In the genomic region with DNA sequence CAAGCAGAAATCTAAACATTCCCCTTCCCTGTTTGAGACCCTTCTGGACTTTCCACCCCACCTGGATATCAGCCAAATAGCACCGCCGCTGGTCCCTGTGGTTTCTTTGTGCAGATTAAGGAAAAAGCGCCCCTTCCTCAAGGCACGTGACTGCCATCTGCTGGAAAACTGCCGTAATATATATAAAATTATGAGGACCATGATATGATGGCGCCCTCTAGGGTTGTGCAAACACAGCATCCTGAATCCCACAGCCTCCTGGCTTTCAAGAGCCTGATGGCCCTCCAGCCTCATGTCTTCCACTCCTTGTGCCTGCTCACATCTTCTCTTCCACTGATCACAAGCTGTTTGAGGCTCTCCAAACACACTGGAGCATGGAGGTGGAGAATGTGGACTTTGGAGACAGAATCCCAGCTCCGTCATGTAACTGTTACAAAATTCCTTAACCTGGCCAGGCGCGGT, we compare ENCODE assay signal across 8 cellular contexts.
DNase-seq lines count a peak whose midpoint lies in the region; ATAC-seq and TF ChIP-seq lines count a peak whose summit lies in the region.

No MANE protein-coding gene starts in this region.

- H3K4me3 ChIP-seq in Caco-2 (ENCODE audit: low read depth, low read length) (no peak overlapping the region), HL-60 (replicated peaks; ENCODE audit: insufficient read depth, low read length) (no peak overlapping the region), NT2/D1 (ENCODE audit: insufficient read length, low read depth) (no peak overlapping the region)

- H3K9me3 Mint-ChIP-seq in Caco-2 (ENCODE audit: unreplicated experiment): no peaks in the 10 kb centered on the region
- H3K9me3 Mint-ChIP-seq in activated naive CD8-positive, alpha-beta T cell (ENCODE audit: low read depth): no peaks in the 10 kb centered on the region
- no peaks in the 10 kb centered on the region for H3K9me3 Mint-ChIP-seq in stimulated activated naive B cell treated with anti-CD40 and anti-IgM and Interleukin-4, amounts not matched to agents 10 μg/mL and 1 μg/mL and 100 μg/mL, for 72 hours

- peaks cover 13% of the 10 kb centered on the region for H3K36me3 Mint-ChIP-seq in Caco-2 (ENCODE audit: insufficient read depth, unreplicated experiment)
- H3K36me3 Mint-ChIP-seq in activated naive CD8-positive, alpha-beta T cell: no peaks in the 10 kb centered on the region
- no peaks in the 10 kb centered on the region for H3K36me3 Mint-ChIP-seq in stimulated activated naive B cell treated with anti-CD40 and anti-IgM and Interleukin-4, amounts not matched to agents 10 μg/mL and 1 μg/mL and 100 μg/mL, for 72 hours

- POLR2A ChIA-PET in Caco-2 (lab: Charles Lee): no interaction called here

- H3K27ac ChIP-seq in HL-60 (replicated peaks): no peak overlapping the region

- ATAC-seq in stimulated activated naive B cell treated with anti-CD40 and anti-IgM and Interleukin-4, amounts not matched to agents 10 μg/mL and 1 μg/mL and 100 μg/mL, for 72 hours (replicated peaks): peak; percentile 40 to 43
- ATAC-seq in GM19035 (IDR thresholded peaks at IDR 0.05; ENCODE audit: unreplicated experiment): no peak

- BruUV-seq in Caco-2 (replicated peaks; lab: Mats Ljungman, UMichigan): no TSS peak

- no peak overlapping the region for H3K4me3 Mint-ChIP-seq in Caco-2 (ENCODE audit: unreplicated experiment)
- H3K4me3 Mint-ChIP-seq in activated naive CD8-positive, alpha-beta T cell: peak overlapping the region; percentile 54
- peak overlapping the region; percentile 64 to 69 for H3K4me3 Mint-ChIP-seq in stimulated activated naive B cell treated with anti-CD40 and anti-IgM and Interleukin-4, amounts not matched to agents 10 μg/mL and 1 μg/mL and 100 μg/mL, for 72 hours

- peaks cover 6% of the 10 kb centered on the region for H3K4me1 Mint-ChIP-seq in Caco-2 (ENCODE audit: low read depth, unreplicated experiment)
- peaks cover 7% of the 10 kb centered on the region for H3K4me1 Mint-ChIP-seq in activated naive CD8-positive, alpha-beta T cell (ENCODE audit: low read depth)
- H3K4me1 Mint-ChIP-seq in stimulated activated naive B cell treated with anti-CD40 and anti-IgM and Interleukin-4, amounts not matched to agents 10 μg/mL and 1 μg/mL and 100 μg/mL, for 72 hours: peaks cover 38% of the 10 kb centered on the region in 2 donors

- H3K9me3 ChIP-seq in Caco-2: no peaks in the 10 kb centered on the region
- H3K9me3 ChIP-seq in NT2/D1 (ENCODE audit: insufficient read depth, low read length): no peaks in the 10 kb centered on the region

- H3K36me3 ChIP-seq in Caco-2 (ENCODE audit: control insufficient read depth, insufficient read depth, low read length) (no peaks in the 10 kb centered on the region; the same call in 1 of the 2 replicates), NT2/D1 (ENCODE audit: insufficient read depth, insufficient read length, low read length) (no peaks in the 10 kb centered on the region)

- intact Hi-C loops in Caco-2 (cut with micrococcal nuclease; ENCODE audit: unreplicated experiment): loop anchor here (1.0 to 5.0 kb wide), 5 partner anchors 19 to 201 kb away; no protein-coding TSS in a partner anchor

- TF ChIP-seq CTCF in Caco-2 (IDR thresholded peaks at IDR 0.05; ENCODE audit: insufficient read depth in 1 of 2, low read depth in 1 of 2, low read length in 1 of 2, severe bottlenecking in 1 of 2, unreplicated experiment in 1 of 2) (peak; percentile 93 to 98), HL-60 (IDR thresholded peaks at IDR 0.05; ENCODE audit: insufficient read depth, low read length) (peak; percentile 18)

- CTCF ChIA-PET in Caco-2 (lab: Charles Lee): interaction anchor here (1.0 kb wide), 1 partner anchor 145 kb away, joined by 3 read pairs; a partner anchor contains a TSS

- no peak overlapping the region for H3K27ac Mint-ChIP-seq in Caco-2 (ENCODE audit: unreplicated experiment)
- H3K27ac Mint-ChIP-seq in activated naive CD8-positive, alpha-beta T cell: no peak overlapping the region
- H3K27ac Mint-ChIP-seq in stimulated activated naive B cell treated with anti-CD40 and anti-IgM and Interleukin-4, amounts not matched to agents 10 μg/mL and 1 μg/mL and 100 μg/mL, for 72 hours: no peak overlapping the region

- H3K4me1 ChIP-seq in Caco-2 (no peaks in the 10 kb centered on the region), NT2/D1 (ENCODE audit: insufficient read depth, insufficient read length) (peaks cover 7% of the 10 kb centered on the region)

- H3K27me3 ChIP-seq in Caco-2 (replicated peaks; ENCODE audit: control insufficient read depth, insufficient read depth, low read length) (no peaks in the 10 kb centered on the region), HL-60 (ENCODE audit: insufficient read depth, poor library complexity, severe bottlenecking) (peaks cover 2% of the 10 kb centered on the region), NT2/D1 (ENCODE audit: insufficient read depth, insufficient read length) (no peaks in the 10 kb centered on the region)

- DNase-seq in Caco-2: peak; percentile 78 to 87
- peak; percentile 16 to 53 for DNase-seq in HL-60 (ENCODE audit: low read depth in 1 of 2, low spot score in 1 of 2)
- DNase-seq in NT2/D1 (ENCODE audit: low read depth, low spot score): peak; percentile 84
- peak; percentile 86 for DNase-seq in islet precursor cell
- peak; percentile 34 for DNase-seq in stimulated activated naive B cell treated with anti-CD40 and anti-IgM and Interleukin-4, amounts not matched to agents 10 μg/mL and 1 μg/mL and 100 μg/mL, for 72 hours
- DNase-seq in activated effector memory CD4-positive, alpha-beta T cell treated with Interleukin-2 at 50 U/mL for 16 hours: no peak

- no peak overlapping the region for H3K9ac ChIP-seq in NT2/D1 (ENCODE audit: insufficient read length, low read depth)

- no peaks in the 10 kb centered on the region for H3K27me3 Mint-ChIP-seq in Caco-2 (ENCODE audit: insufficient read depth, unreplicated experiment)
- peaks cover 6% of the 10 kb centered on the region for H3K27me3 Mint-ChIP-seq in activated naive CD8-positive, alpha-beta T cell
- peaks cover 8 to 15% of the 10 kb centered on the region in 2 donors for H3K27me3 Mint-ChIP-seq in stimulated activated naive B cell treated with anti-CD40 and anti-IgM and Interleukin-4, amounts not matched to agents 10 μg/mL and 1 μg/mL and 100 μg/mL, for 72 hours
